In the genomic region with DNA sequence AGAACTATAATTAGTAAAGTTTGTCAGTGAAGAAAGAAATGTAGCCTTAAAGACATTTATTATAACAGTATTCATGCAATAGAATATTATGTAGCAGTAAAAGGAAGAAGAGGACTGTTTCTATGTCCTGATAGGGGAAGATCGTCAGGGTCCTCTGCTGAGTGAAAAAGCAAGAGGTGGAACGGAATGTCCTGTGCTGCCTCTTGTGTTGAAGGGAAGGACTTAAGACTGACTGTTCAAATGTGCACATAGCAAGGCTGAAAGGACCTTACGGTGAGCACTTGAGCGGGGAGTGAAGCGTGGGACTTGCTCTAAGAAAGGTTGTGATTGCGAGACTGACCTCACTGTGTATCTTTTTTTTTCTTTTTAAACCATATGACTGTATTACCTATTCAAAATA, we compare ENCODE assay signal across 27 cellular contexts.
DNase-seq lines count a peak whose midpoint lies in the region; ATAC-seq and TF ChIP-seq lines count a peak whose summit lies in the region.
"Had no signal": no experiment of that assay in that cellular context is flagged by ENCODE, and none has a peak within 500 bp of the region (broad histone marks: within the 10 kb centered on the region; RNA-seq: fewer than 3 reads in every experiment).

No MANE protein-coding gene starts in this region.

- TF ChIP-seq CTCF in fibroblast of pulmonary artery (IDR thresholded peaks at IDR 0.05; ENCODE audit: low read length, missing control alignments) (peak; percentile 23), neural cell (IDR thresholded peaks at IDR 0.05; ENCODE audit: poor library complexity, severe bottlenecking) (no peak)

- H3K79me2 ChIP-seq in neural cell (replicated peaks; ENCODE audit: insufficient read depth, low read length), result no peaks in the 10 kb centered on the region

- H3K4me3 ChIP-seq in fibroblast of pulmonary artery (replicated peaks; ENCODE audit: low read depth, low read length) (no peak overlapping the region), neural cell (ENCODE audit: low read length) (no peak overlapping the region)

- H3K4me2 ChIP-seq in neural cell (ENCODE audit: low read length), result peak overlapping the region; percentile 45

- no peaks in the 10 kb centered on the region for H3K27me3 ChIP-seq in neural cell (ENCODE audit: insufficient read depth, low read depth, low read length)

- no peaks in the 10 kb centered on the region for H3K36me3 ChIP-seq in neural cell (ENCODE audit: insufficient read depth, low read length)

- no peak overlapping the region for H3K9ac ChIP-seq in neural cell (ENCODE audit: low read length)
- H3K9ac ChIP-seq: parathyroid adenoma had no signal

- no peaks in the 10 kb centered on the region for H3K9me3 ChIP-seq in neural cell (ENCODE audit: low read length)

- no peaks in the 10 kb centered on the region for H4K20me1 ChIP-seq in neural cell (ENCODE audit: insufficient read depth)

- POLR2A ChIA-PET in HEK293T (lab: Yijun Ruan, JAX), result no interaction called here

- peak; percentile 39 for ATAC-seq in Right ventricle myocardium superior (ENCODE audit: poor library complexity)
- no peak for ATAC-seq in GM18498 (IDR thresholded peaks at IDR 0.05; ENCODE audit: unreplicated experiment)
- no peak for ATAC-seq in HG03460 (IDR thresholded peaks at IDR 0.05; ENCODE audit: unreplicated experiment)
- ATAC-seq: activated T-cell treated with anti-CD3 and anti-CD28 coated beads, Interleukin-2, amount 50 U/mL, for 4 hours; esophagus mucosa; natural killer cell treated with Interleukin-12 subunit alpha and Interleukin-12 subunit beta and Interleukin-15 and Interleukin-18, amount 100 ng/mL, for 72 hours; sciatic nerve; T-cell had no signal

- intact Hi-C loops in Right ventricle myocardium superior (cut with DNase I) (no loop called here), cardiac septum (cut with DNase I) (no loop called here)

- no peak for DNase-seq in Right ventricle myocardium superior
- DNase-seq in cardiac septum (ENCODE audit: low spot score), result no peak
- peak; percentile 46 for DNase-seq in fibroblast of pulmonary artery (ENCODE audit: low read depth)
- no peak for DNase-seq in HEK293T (ENCODE audit: extremely low spot score)
- no peak for DNase-seq in NCI-H146 (lab: John Stamatoyannopoulos, UW)
- DNase-seq: activated CD4-positive, alpha-beta T cell treated with anti-CD3 and anti-CD28 coated beads for 1 hour; activated CD8-positive, alpha-beta memory T cell treated with anti-CD3 and anti-CD28 coated beads for 24 hours; activated naive CD4-positive, alpha-beta T cell treated with Interleukin-2 at 50 U/mL for 16 hours; activated T-cell treated with anti-CD3 and anti-CD28 coated beads, Interleukin-2, amount 50 U/mL, for 4 hours; anterior cingulate cortex; cerebellar nuclear complex; GF-D8; Karpas-422; left cardiac atrium; midbrain; NCI-H187 treated with DMSO at 0.1 percent for 48 hours; OCI-M1; SHP77 treated with DMSO at 0.1 percent for 48 hours; substantia nigra; T-cell had no signal

- peaks cover 9% of the 10 kb centered on the region for H3F3A ChIP-seq in neural cell (ENCODE audit: insufficient read depth, low read length, poor library complexity, severe bottlenecking)

- TF ChIP-seq EP300 in neural cell (conservative IDR thresholded peaks at IDR 0.05; ENCODE audit: poor library complexity, severe bottlenecking), result no peak

- TF ChIP-seq RAD21 in neural cell (conservative IDR thresholded peaks at IDR 0.05), result no peak

- CTCF ChIA-PET in HEK293T (lab: Yijun Ruan, JAX), result interaction anchor here (0.7 kb wide), 1 partner anchor 12 kb away, joined by 3 read pairs; no protein-coding TSS in a partner anchor

- H3K9me2 ChIP-seq in neural cell (ENCODE audit: insufficient read depth, low read length), result no peaks in the 10 kb centered on the region

- H2AFZ ChIP-seq in neural cell (ENCODE audit: low read depth, low read length), result no peak overlapping the region
- H2AFZ ChIP-seq: parathyroid adenoma had no signal

- peak overlapping the region; percentile 14 for H3K27ac ChIP-seq in neural cell (ENCODE audit: low read length)
- H3K27ac ChIP-seq: parathyroid adenoma had no signal

TF ChIP-seq in neural cell, 6 proteins besides CTCF, POLR2A, EP300 and RAD21:
- no peak for TF ChIP-seq SMC3 (conservative IDR thresholded peaks at IDR 0.05; ENCODE audit: poor library complexity)
- TF ChIP-seq EZH2 (IDR thresholded peaks at IDR 0.05; ENCODE audit: borderline replicate concordance, insufficient read depth, low read length, poor library complexity, severe bottlenecking), result no peak
- no peak for TF ChIP-seq REST (IDR thresholded peaks at IDR 0.05; ENCODE audit: borderline replicate concordance)
- TF ChIP-seq POLR2AphosphoS5 (IDR thresholded peaks at IDR 0.05), result no peak
- no peak for TF ChIP-seq MXI1 (conservative IDR thresholded peaks at IDR 0.05; ENCODE audit: poor library complexity, severe bottlenecking)
- no peak for TF ChIP-seq TAF1 (IDR thresholded peaks at IDR 0.05; ENCODE audit: low read depth)

TF ChIP-seq in HEK293T, 16 proteins besides CTCF, POLR2A, EP300 and RAD21:
- no peak for TF ChIP-seq ELF4 (IDR thresholded peaks at IDR 0.05)
- no peak for TF ChIP-seq SUZ12 (IDR thresholded peaks at IDR 0.05)
- no peak for TF ChIP-seq FOXM1 (IDR thresholded peaks at IDR 0.05; ENCODE audit: borderline replicate concordance)
- TF ChIP-seq HDGF (IDR thresholded peaks at IDR 0.05; ENCODE audit: borderline replicate concordance), result no peak
- TF ChIP-seq SP1 (IDR thresholded peaks at IDR 0.05), result no peak
- TF ChIP-seq LEF1 (IDR thresholded peaks at IDR 0.05; ENCODE audit: borderline replicate concordance), result no peak
- TF ChIP-seq TARDBP (IDR thresholded peaks at IDR 0.05), result no peak
- TF ChIP-seq CTBP1 (IDR thresholded peaks at IDR 0.05; ENCODE audit: borderline replicate concordance), result no peak
- no peak for TF ChIP-seq ZNF384 (IDR thresholded peaks at IDR 0.05)
